ENCODE assay signal across 16 cellular contexts in the genomic region with DNA sequence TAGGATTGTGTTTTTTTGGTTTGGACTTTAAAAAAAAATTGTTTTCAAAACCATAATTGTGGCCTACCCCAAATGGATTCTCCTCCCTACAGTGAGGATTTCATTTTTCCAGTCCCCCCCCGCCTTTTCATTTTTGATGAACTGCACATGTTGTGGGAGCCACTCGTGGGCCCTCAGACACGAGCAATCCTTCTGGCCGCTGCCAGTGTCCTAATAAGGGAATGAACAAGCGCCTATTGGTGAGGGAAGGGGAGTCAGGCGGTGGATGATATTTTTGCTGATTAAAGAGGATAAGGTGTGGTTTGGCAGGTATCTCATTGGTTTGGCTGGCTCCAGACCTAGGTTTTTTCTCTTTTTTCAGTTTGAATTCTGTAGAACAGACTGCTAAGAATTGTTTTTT.
DNase-seq lines count a peak whose midpoint lies in the region; ATAC-seq and TF ChIP-seq lines count a peak whose summit lies in the region.
"Had no signal": no experiment of that assay in that cellular context is flagged by ENCODE, and none has a peak within 500 bp of the region (broad histone marks: within the 10 kb centered on the region; RNA-seq: fewer than 3 reads in every experiment).

No MANE protein-coding gene starts in this region.

- H3K4me2 ChIP-seq in mammary epithelial cell (ENCODE audit: insufficient read depth, low read depth, low read length), result peak overlapping the region; percentile 5
- H3K4me2 ChIP-seq: PC-9 had no signal

- H3K4me1 ChIP-seq in mammary epithelial cell (ENCODE audit: insufficient read depth, low read length) (peaks cover 39% of the 10 kb centered on the region), left lung (no peaks in the 10 kb centered on the region), rectal smooth muscle tissue (ENCODE audit: control insufficient read depth, insufficient read depth, low read length) (peaks cover 23% of the 10 kb centered on the region), HAP-1 (no peaks in the 10 kb centered on the region; the same call in 1 of the 2 replicates)

- WGBS in mammary epithelial cell (ENCODE audit: low coverage, missing lambda C conversion rate), result 33% methylated on average over 6 of the region's 6 CpGs

- H3K27me3 ChIP-seq in mammary epithelial cell (ENCODE audit: insufficient read depth, low read length), result no peaks in the 10 kb centered on the region
- H3K27me3 ChIP-seq in left lung, result no peaks in the 10 kb centered on the region
- H3K27me3 ChIP-seq in rectal smooth muscle tissue (ENCODE audit: control insufficient read depth, insufficient read depth, low read length), result no peaks in the 10 kb centered on the region
- H3K27me3 ChIP-seq in HAP-1 (ENCODE audit: low read depth), result no peaks in the 10 kb centered on the region

- no peak overlapping the region for H3K4me3 ChIP-seq in mammary epithelial cell (replicated peaks in 1 of 3; ENCODE audit: insufficient read depth in 1 of 3, low read depth in 2 of 3, low read length in 3 of 3)
- no peak overlapping the region for H3K4me3 ChIP-seq in left lung
- no peak overlapping the region for H3K4me3 ChIP-seq in rectal smooth muscle tissue (ENCODE audit: low read length)
- H3K4me3 ChIP-seq in HAP-1, result no peak overlapping the region
- H3K4me3 ChIP-seq: PC-9 had no signal

- intact Hi-C loops in mammary epithelial cell (cut with micrococcal nuclease) (no loop called here), left lung (cut with DNase I) (no loop called here)

- peak overlapping the region; percentile 11 for H3K27ac ChIP-seq in mammary epithelial cell (ENCODE audit: insufficient read depth, low read depth, low read length)
- H3K27ac ChIP-seq in left lung, result no peak overlapping the region
- peak overlapping the region; percentile 74 for H3K27ac ChIP-seq in rectal smooth muscle tissue (ENCODE audit: low read depth, low read length)
- H3K27ac ChIP-seq: PC-9, VCaP had no signal

- no peak overlapping the region for H2AFZ ChIP-seq in mammary epithelial cell (ENCODE audit: low read depth, low read length)
- H2AFZ ChIP-seq: PC-9 had no signal

- CTCF ChIA-PET in mammary epithelial cell (lab: Charles Lee; ENCODE audit: low non-redundant PET), result no interaction called here

- H3K27ac Mint-ChIP-seq in HFFc6, result peak overlapping the region; percentile 89
- H3K27ac Mint-ChIP-seq in activated naive CD4-positive, alpha-beta T cell treated with anti-CD3 and anti-CD28 coated beads, Interleukin-2, amount 50 U/mL, for 72 hours, result no peak overlapping the region
- H3K27ac Mint-ChIP-seq: IgD-negative memory B cell had no signal

- H3K4me3 Mint-ChIP-seq in HFFc6, result peak overlapping the region; percentile 57
- H3K4me3 Mint-ChIP-seq: IgD-negative memory B cell had no signal

- H3K4me1 Mint-ChIP-seq in HFFc6 (ENCODE audit: low read depth), result peaks cover 99% of the 10 kb centered on the region

- no peaks in the 10 kb centered on the region for H4K20me1 ChIP-seq in mammary epithelial cell (ENCODE audit: insufficient read depth, low read length)

- ATAC-seq in left lung, result peak; percentile 38
- ATAC-seq in activated naive CD4-positive, alpha-beta T cell treated with anti-CD3 and anti-CD28 coated beads, Interleukin-2, amount 50 U/mL, for 72 hours, result no peak

- in situ Hi-C loops in mammary epithelial cell (cut with MboI; ENCODE audit: low sequenced_read_pairs in 2 of 2) (no loop called here), HAP-1 (cut with MboI; ENCODE audit: low sequenced_read_pairs) (no loop called here)

- H3K27me3 Mint-ChIP-seq in HFFc6 (ENCODE audit: insufficient read depth), result peaks cover 66% of the 10 kb centered on the region
- H3K27me3 Mint-ChIP-seq: IgD-negative memory B cell had no signal

- H3K9me3 Mint-ChIP-seq in HFFc6, result peaks cover 30% of the 10 kb centered on the region; the same call in 1 of the 2 replicates
- no peaks in the 10 kb centered on the region for H3K9me3 Mint-ChIP-seq in activated naive CD4-positive, alpha-beta T cell treated with anti-CD3 and anti-CD28 coated beads, Interleukin-2, amount 50 U/mL, for 72 hours
- H3K9me3 Mint-ChIP-seq: IgD-negative memory B cell had no signal

- peaks cover 59% of the 10 kb centered on the region for H3K36me3 Mint-ChIP-seq in HFFc6 (ENCODE audit: low read depth)
- no peaks in the 10 kb centered on the region for H3K36me3 Mint-ChIP-seq in activated naive CD4-positive, alpha-beta T cell treated with anti-CD3 and anti-CD28 coated beads, Interleukin-2, amount 50 U/mL, for 72 hours

- DNase-seq in HFFc6 (peak; percentile 23), mammary epithelial cell (no peak), left lung (no peak), NCI-H345 (lab: John Stamatoyannopoulos, UW) (no peak), HAP-1 (ENCODE audit: low spot score in 2 of 2) (no peak)
- DNase-seq in activated naive CD4-positive, alpha-beta T cell treated with anti-CD3 and anti-CD28 coated beads, Interleukin-2, amount 50 U/mL, for 72 hours (ENCODE audit: low spot score in 2 of 2), result no peak
- no peak for DNase-seq in activated naive CD4-positive, alpha-beta T cell (lab: John Stamatoyannopoulos, UW)
- DNase-seq: activated CD8-positive, alpha-beta memory T cell treated with anti-CD3 and anti-CD28 coated beads for 24 hours; AML-193; effector memory CD4-positive, alpha-beta T cell; NCI-H2107; PC-9; stimulated activated CD4-positive, alpha-beta T cell treated with anti-CD3 and anti-CD28 coated beads, Interleukin-15, amount 100 ng/mL, for 24 hours had no signal

- H3K9me3 ChIP-seq in mammary epithelial cell (replicated peaks; ENCODE audit: insufficient read depth, low read length), result no peaks in the 10 kb centered on the region
- no peaks in the 10 kb centered on the region for H3K9me3 ChIP-seq in left lung
- no peaks in the 10 kb centered on the region for H3K9me3 ChIP-seq in HAP-1

- H3K36me3 ChIP-seq in mammary epithelial cell (ENCODE audit: insufficient read depth, low read length), result no peaks in the 10 kb centered on the region
- no peaks in the 10 kb centered on the region for H3K36me3 ChIP-seq in left lung
- H3K36me3 ChIP-seq in rectal smooth muscle tissue (ENCODE audit: control insufficient read depth, insufficient read depth, low read length), result no peaks in the 10 kb centered on the region
- H3K36me3 ChIP-seq in HAP-1 (replicated peaks), result no peaks in the 10 kb centered on the region

- BruUV-seq in mammary epithelial cell (replicated peaks; lab: Mats Ljungman, UMichigan), result no TSS peak

- H3K9ac ChIP-seq in mammary epithelial cell (ENCODE audit: insufficient read depth, low read length) (no peak overlapping the region), rectal smooth muscle tissue (ENCODE audit: low read length) (no peak overlapping the region)

- TF ChIP-seq CTCF in HFFc6 (IDR thresholded peaks at IDR 0.05) (no peak), mammary epithelial cell (conservative IDR thresholded peaks at IDR 0.05 in 1 of 2, IDR thresholded peaks at IDR 0.05 in 1 of 2; ENCODE audit: extremely low read depth in 1 of 2, insufficient read depth in 1 of 2, low read depth in 1 of 2, low read length in 2 of 2) (no peak), left lung (IDR thresholded peaks at IDR 0.05) (no peak)

- dilution Hi-C loops in mammary epithelial cell (cut with HindIII; ENCODE audit: low sequenced_read_pairs), result no loop called here

- peaks cover 98% of the 10 kb centered on the region for H3K79me2 ChIP-seq in mammary epithelial cell (ENCODE audit: insufficient read depth, low read length)

Comparison
In these comparisons a context has a peak if more than half of its experiments do, and no peak if none do; other contexts are left out.
1. H3K27ac ChIP-seq: peak in mammary epithelial cell (single experiment) and rectal smooth muscle tissue (single experiment); none in left lung (0 of 2).